ENCODE assay signal across 23 cellular contexts in genomic region chr4:12122316-12122715, GRCh38.
"Had no signal": no experiment of that assay in that cellular context is flagged by ENCODE, and none has a peak within 500 bp of the region (broad histone marks: within the 10 kb centered on the region; RNA-seq: fewer than 3 reads in every experiment).

No MANE protein-coding gene starts in this region.

- H3K4me3 ChIP-seq: colonic mucosa, gastrocnemius medialis, heart left ventricle, left ventricle myocardium inferior, tibial artery had no signal

- H3K4me1 ChIP-seq: colonic mucosa, gastrocnemius medialis, tibial artery had no signal

- H3K27me3 ChIP-seq: brain microvascular endothelial cell, colonic mucosa, gastrocnemius medialis, heart left ventricle, tibial artery had no signal

- DNase-seq: activated CD4-positive, alpha-beta T cell treated with anti-CD3 and anti-CD28 coated beads for 1 hour; activated CD8-positive, alpha-beta memory T cell treated with anti-CD3 and anti-CD28 coated beads for 24 hours; activated CD8-positive, alpha-beta memory T cell treated with anti-CD3 and anti-CD28 coated beads, Interleukin-2, amount 50 U/mL, for 48 hours; activated effector memory CD4-positive, alpha-beta T cell treated with Interleukin-2 at 50 U/mL for 16 hours; activated naive CD4-positive, alpha-beta T cell treated with anti-CD3 and anti-CD28 coated beads, Interleukin-2, amount 10 ng/mL, durations not matched to agents 7 days and 5 days; activated naive CD8-positive, alpha-beta T cell treated with anti-CD3 and anti-CD28 coated beads, Interleukin-2, amount 50 U/mL, for 24 hours; activated T-cell treated with anti-CD3 and anti-CD28 coated beads, Interleukin-2, amount 50 U/mL, for 48 hours; anterior cingulate cortex; brain microvascular endothelial cell; colonic mucosa; erythroblast; gastrocnemius medialis; heart left ventricle; kidney; left ventricle myocardium inferior; mesenchymal stem cell; nucleus accumbens; stimulated activated naive CD8-positive, alpha-beta T cell treated with anti-CD3 and anti-CD28 coated beads, Interleukin-15, Interleukin-2, amounts not matched to agents 100 U/mL and 50 U/mL, for 24 hours; substantia nigra; T1000 had no signal

- H3K27ac ChIP-seq: brain microvascular endothelial cell, colonic mucosa, gastrocnemius medialis, left ventricle myocardium inferior, tibial artery, VCaP had no signal

- H3K9me3 ChIP-seq: colonic mucosa, gastrocnemius medialis, tibial artery had no signal

- H3K36me3 ChIP-seq: brain microvascular endothelial cell, colonic mucosa, gastrocnemius medialis, heart left ventricle, left ventricle myocardium inferior, tibial artery had no signal

- ATAC-seq: activated naive CD8-positive, alpha-beta T cell treated with anti-CD3 and anti-CD28 coated beads, Interleukin-2, amount 50 U/mL, for 24 hours; gastrocnemius medialis; natural killer cell treated with Interleukin-12 subunit alpha and Interleukin-12 subunit beta and Interleukin-15 and Interleukin-18, amount 100 ng/mL, for 72 hours; stimulated activated naive CD8-positive, alpha-beta T cell treated with anti-CD3 and anti-CD28 coated beads, Interleukin-15, Interleukin-2, amounts not matched to agents 100 U/mL and 50 U/mL, for 24 hours had no signal
